In genomic region chr1:47893412-47893811, GRCh38 we compare ENCODE assay signal across 14 cellular contexts.
DNase-seq lines count a peak whose midpoint lies in the region; ATAC-seq lines count a peak whose summit lies in the region.
"Had no signal": no experiment of that assay in that cellular context is flagged by ENCODE, and none has a peak within 500 bp of the region (broad histone marks: within the 10 kb centered on the region; RNA-seq: fewer than 3 reads in every experiment).

No MANE protein-coding gene starts in this region.

- no peak for ATAC-seq in HG03354 (IDR thresholded peaks at IDR 0.05; ENCODE audit: poor library complexity, severe bottlenecking, unreplicated experiment)
- ATAC-seq: GM12878, HCT116, T-cell had no signal

- peak; percentile 39 for DNase-seq in COLO668 (lab: John Stamatoyannopoulos, UW; ENCODE audit: unreplicated experiment)
- peak; percentile 67 for DNase-seq in DMS53 (lab: John Stamatoyannopoulos, UW)
- peak; percentile 86 for DNase-seq in NCI-H2029 (lab: John Stamatoyannopoulos, UW)
- peak; percentile 89 for DNase-seq in NCI-H510A treated with DMSO at 0.1 percent for 48 hours (lab: John Stamatoyannopoulos, UW)
- no peak for DNase-seq in activated effector memory CD4-positive, alpha-beta T cell treated with anti-CD3 and anti-CD28 coated beads, Interleukin-2, amount 50 U/mL, for 16 hours
- no peak for DNase-seq in CD1c-positive myeloid dendritic cell (ENCODE audit: extremely low spot score)
- DNase-seq: ACHN; CD4-positive, alpha-beta memory T cell; NCI-H2081; NCI-H524 treated with DMSO at 0.1 percent for 48 hours; T-cell had no signal

Comparison
In these comparisons a context has a peak if more than half of its experiments do, and no peak if none do; other contexts are left out.
1. DNase-seq: peak in COLO668 (single experiment), DMS53 (single experiment), NCI-H2029 (single experiment) and NCI-H510A treated with DMSO at 0.1 percent for 48 hours (single experiment); none in activated effector memory CD4-positive, alpha-beta T cell treated with anti-CD3 and anti-CD28 coated beads, Interleukin-2, amount 50 U/mL, for 16 hours (single experiment) and CD1c-positive myeloid dendritic cell (single experiment).